1 cellular context compared by ENCODE assay signal in genomic region chr9:136617746-136618577, GRCh38.
TF ChIP-seq lines count a peak whose summit lies in the region.

No MANE protein-coding gene starts in this region.

TF ChIP-seq in K562, 482 proteins besides CTCF, POLR2A, EP300 and RAD21 (continued from another document):
- TF ChIP-seq MGA (IDR thresholded peaks at IDR 0.05), result no peak
- peak; percentile 59; the same call in 1 of the 2 replicates for TF ChIP-seq ZSCAN32 (CRISPR knock-in tag; IDR thresholded peaks at IDR 0.05)
